Comparison of ENCODE assay signal across 9 cellular contexts in the genomic region with DNA sequence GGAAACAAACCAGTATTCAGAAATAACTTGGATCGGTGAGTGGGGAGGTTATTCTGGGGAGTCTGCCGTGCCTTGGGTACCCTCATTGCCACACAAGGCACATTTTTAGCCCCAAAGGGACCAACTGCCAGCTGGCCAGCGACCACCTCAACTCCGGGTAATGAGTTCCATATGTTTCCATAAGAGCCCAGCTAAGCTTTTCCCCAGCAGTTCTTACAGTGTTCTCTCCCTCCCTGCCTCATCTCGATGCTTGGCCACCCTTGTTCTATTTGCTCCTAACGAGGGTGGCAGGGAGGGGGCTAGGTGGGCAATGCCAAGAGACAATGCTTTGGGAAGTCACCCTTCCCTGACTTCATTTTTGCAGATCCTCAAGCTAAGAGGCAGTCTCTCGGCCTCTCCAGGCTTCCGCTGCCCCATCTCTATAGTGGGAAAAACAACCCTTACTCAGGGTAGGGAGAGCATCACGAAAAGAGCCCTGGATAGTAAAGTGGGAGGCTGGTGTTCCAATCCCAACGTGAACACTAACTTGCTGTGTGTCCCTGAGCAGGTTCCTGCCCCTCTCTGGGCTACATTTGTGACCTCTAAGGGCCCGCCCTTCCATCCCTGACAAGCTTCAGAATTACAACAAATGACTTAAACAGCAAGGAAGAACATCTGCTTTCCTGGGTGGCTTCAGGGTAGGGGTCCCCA. TPM values are rescaled to one million over a fixed set of nuclear protein-coding genes. Genes with fewer than 3 reads are reported as not detected.
A peak's percentile ranks its signal among the peaks of the same experiment; 100 is the strongest.
DNase-seq lines count a peak whose midpoint lies in the region; ATAC-seq lines count a peak whose summit lies in the region.
"Had no signal": no experiment of that assay in that cellular context is flagged by ENCODE, and none has a peak within 500 bp of the region (broad histone marks: within the 10 kb centered on the region; RNA-seq: fewer than 3 reads in every experiment).

No MANE protein-coding gene starts in this region.

- CTCF ChIA-PET in activated CD4-positive, alpha-beta T cell treated with anti-CD3 and anti-CD28 coated beads for 36 hours (lab: Charles Lee) = interaction anchor here (0.7 to 21.5 kb wide), 7 partner anchors 8 to 924 kb away, joined by 3 to 678 read pairs (median 4); no protein-coding TSS in a partner anchor
- CTCF ChIA-PET in activated CD4-positive, alpha-beta memory T cell treated with anti-CD3 and anti-CD28 coated beads for 36 hours (lab: Charles Lee) = interaction anchor here (1.5 to 23.7 kb wide), 6 partner anchors 9 to 82 kb away, joined by 4 to 913 read pairs (median 16); no protein-coding TSS in a partner anchor

- H3K27me3 Mint-ChIP-seq in activated CD4-positive, alpha-beta T cell treated with anti-CD3 and anti-CD28 coated beads for 36 hours = no peaks in the 10 kb centered on the region
- H3K27me3 Mint-ChIP-seq in activated CD4-positive, alpha-beta memory T cell treated with anti-CD3 and anti-CD28 coated beads for 36 hours = no peaks in the 10 kb centered on the region

- no peak for DNase-seq in activated CD4-positive, alpha-beta T cell treated with anti-CD3 and anti-CD28 coated beads for 36 hours
- DNase-seq in activated CD4-positive, alpha-beta T cell treated with anti-CD3 and anti-CD28 coated beads, Interleukin-2, amount 50 U/mL, for 4 hours = no peak
- DNase-seq in activated CD4-positive, alpha-beta memory T cell treated with anti-CD3 and anti-CD28 coated beads for 36 hours = no peak
- no peak for DNase-seq in substantia nigra (lab: John Stamatoyannopoulos, UW)
- no peak for DNase-seq in GM19238 (ENCODE audit: insufficient read length, low spot score)
- no peak for DNase-seq in NK-92 treated with Interleukin-12 subunit alpha and Interleukin-12 subunit beta, amount 100 ng/mL, for 24 hours (lab: John Stamatoyannopoulos, UW)
- DNase-seq: NCI-H1930 had no signal

- peaks cover 49% of the 10 kb centered on the region for H3K4me1 Mint-ChIP-seq in activated CD4-positive, alpha-beta T cell treated with anti-CD3 and anti-CD28 coated beads for 36 hours
- H3K4me1 Mint-ChIP-seq in activated CD4-positive, alpha-beta memory T cell treated with anti-CD3 and anti-CD28 coated beads for 36 hours (ENCODE audit: low read depth) = peaks cover 40% of the 10 kb centered on the region

- H3K27ac ChIP-seq in layer of hippocampus (ENCODE audit: low read depth, low read length) (peak overlapping the region; percentile 87), substantia nigra (ENCODE audit: low read depth, low read length, poor library complexity, severe bottlenecking) (peak overlapping the region; percentile 68)

- peak overlapping the region; percentile 74 for H3K4me3 Mint-ChIP-seq in activated CD4-positive, alpha-beta T cell treated with anti-CD3 and anti-CD28 coated beads for 36 hours
- H3K4me3 Mint-ChIP-seq in activated CD4-positive, alpha-beta memory T cell treated with anti-CD3 and anti-CD28 coated beads for 36 hours = peak overlapping the region; percentile 80

- no peak for ATAC-seq in activated CD4-positive, alpha-beta T cell treated with anti-CD3 and anti-CD28 coated beads for 36 hours
- ATAC-seq in GM19351 (IDR thresholded peaks at IDR 0.05; ENCODE audit: unreplicated experiment) = no peak

- H3K27ac Mint-ChIP-seq in activated CD4-positive, alpha-beta T cell treated with anti-CD3 and anti-CD28 coated beads for 36 hours = peak overlapping the region; percentile 88
- peak overlapping the region; percentile 79 for H3K27ac Mint-ChIP-seq in activated CD4-positive, alpha-beta memory T cell treated with anti-CD3 and anti-CD28 coated beads for 36 hours

- no peaks in the 10 kb centered on the region for H3K9me3 Mint-ChIP-seq in activated CD4-positive, alpha-beta T cell treated with anti-CD3 and anti-CD28 coated beads for 36 hours (ENCODE audit: low read depth)
- no peaks in the 10 kb centered on the region for H3K9me3 Mint-ChIP-seq in activated CD4-positive, alpha-beta memory T cell treated with anti-CD3 and anti-CD28 coated beads for 36 hours

- POLR2A ChIA-PET in activated CD4-positive, alpha-beta T cell treated with anti-CD3 and anti-CD28 coated beads for 36 hours (lab: Charles Lee) = interaction anchor here (0.5 kb wide), 1 partner anchor 74 kb away, joined by 4 read pairs; no protein-coding TSS in a partner anchor
- POLR2A ChIA-PET in activated CD4-positive, alpha-beta memory T cell treated with anti-CD3 and anti-CD28 coated beads for 36 hours (lab: Charles Lee) = interaction anchor here (0.7 to 2.2 kb wide), 2 partner anchors 75 to 83 kb away, joined by 5 to 10 read pairs; no protein-coding TSS in a partner anchor

- intact Hi-C loops in activated CD4-positive, alpha-beta T cell treated with anti-CD3 and anti-CD28 coated beads for 36 hours (cut with DNase I, micrococcal nuclease) = no loop called here
- intact Hi-C loops in activated CD4-positive, alpha-beta memory T cell treated with anti-CD3 and anti-CD28 coated beads for 36 hours (cut with micrococcal nuclease) = no loop called here

- no peaks in the 10 kb centered on the region for H3K27me3 ChIP-seq in layer of hippocampus (ENCODE audit: control insufficient read depth, insufficient read depth, low read length)

- peaks cover 19% of the 10 kb centered on the region for H3K36me3 Mint-ChIP-seq in activated CD4-positive, alpha-beta T cell treated with anti-CD3 and anti-CD28 coated beads for 36 hours (ENCODE audit: low read depth)
- H3K36me3 Mint-ChIP-seq in activated CD4-positive, alpha-beta memory T cell treated with anti-CD3 and anti-CD28 coated beads for 36 hours = peaks cover 10% of the 10 kb centered on the region

RNA-seq across cellular contexts. Expression of a gene that starts 6.0 kb away (rescaled TPM):
- total RNA-seq in activated CD4-positive, alpha-beta T cell treated with anti-CD3 and anti-CD28 coated beads for 36 hours = 10 to 100 TPM; 42.6 to 43.9 TPM
- 10 to 100 TPM; 35.9 to 36.2 TPM for total RNA-seq in activated CD4-positive, alpha-beta memory T cell treated with anti-CD3 and anti-CD28 coated beads for 36 hours

RNA-seq across cellular contexts. Expression of a gene that starts 22.3 kb away (rescaled TPM):
- total RNA-seq in activated CD4-positive, alpha-beta T cell treated with anti-CD3 and anti-CD28 coated beads for 36 hours = 10 to 100 TPM; 25.0 to 32.0 TPM
- total RNA-seq in activated CD4-positive, alpha-beta memory T cell treated with anti-CD3 and anti-CD28 coated beads for 36 hours = 10 to 100 TPM; 22.1 to 26.3 TPM
